Comparison of ENCODE assay signal across 8 cellular contexts in the genomic region with DNA sequence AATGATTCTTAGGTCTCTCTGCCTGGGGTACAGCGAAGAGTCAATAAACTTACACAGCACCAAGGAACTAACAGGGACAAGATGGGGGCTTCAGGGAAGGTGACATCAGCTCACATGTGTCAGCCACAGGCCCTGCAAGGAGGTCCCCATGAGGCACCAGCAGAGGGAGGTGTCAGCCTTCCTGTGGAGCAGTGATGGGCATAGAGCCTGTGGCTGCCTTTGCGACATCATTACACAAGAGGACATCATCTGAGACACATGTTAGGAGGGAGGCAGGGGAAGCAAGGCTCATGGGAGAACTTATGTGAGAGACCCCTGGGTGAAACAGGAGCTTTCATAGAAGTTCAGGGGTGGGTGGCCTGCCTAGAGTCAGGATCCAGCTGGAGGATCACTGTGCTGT.
DNase-seq lines count a peak whose midpoint lies in the region; ATAC-seq and TF ChIP-seq lines count a peak whose summit lies in the region.

No MANE protein-coding gene starts in this region.

- peaks cover 9 to 11% of the 10 kb centered on the region in 2 donors for H3K9me3 Mint-ChIP-seq in natural killer cell

- DNase-seq in amniotic stem cell (lab: John Stamatoyannopoulos, UW) (peak; percentile 30), islet precursor cell (peak; percentile 83), natural killer cell (no peak), LoVo (ENCODE audit: low spot score) (no peak), NCI-H1105 (lab: John Stamatoyannopoulos, UW) (no peak)

- no peaks in the 10 kb centered on the region for H3K4me1 Mint-ChIP-seq in natural killer cell

- TF ChIP-seq CTCF in GM12875 (IDR thresholded peaks at IDR 0.05; ENCODE audit: borderline replicate concordance, insufficient read depth, low read depth, low read length), result peak; percentile 49
- TF ChIP-seq CTCF in natural killer cell (IDR thresholded peaks at IDR 0.05), result no peak

- H3K4me3 Mint-ChIP-seq in natural killer cell, result no peak overlapping the region

- H3K4me3 ChIP-seq in GM12875 (ENCODE audit: low read depth, low read length), result no peak overlapping the region

- ATAC-seq in HG03442 (IDR thresholded peaks at IDR 0.05; ENCODE audit: unreplicated experiment) (peak; percentile 68), natural killer cell (no peak), HG02970 (IDR thresholded peaks at IDR 0.05; ENCODE audit: low FRiP score, unreplicated experiment) (no peak)

- intact Hi-C loops in natural killer cell (cut with micrococcal nuclease), result no loop called here

- H3K27ac Mint-ChIP-seq in natural killer cell, result no peak overlapping the region

- no peaks in the 10 kb centered on the region for H3K36me3 Mint-ChIP-seq in natural killer cell

- no peaks in the 10 kb centered on the region for H3K27me3 Mint-ChIP-seq in natural killer cell (ENCODE audit: low read depth in 2 of 2)

Comparison
In these comparisons a context has a peak if more than half of its experiments do, and no peak if none do; other contexts are left out.
1. DNase-seq: peak in amniotic stem cell (single experiment) and islet precursor cell (single experiment); none in natural killer cell (single experiment), LoVo (single experiment) and NCI-H1105 (single experiment).